In the genomic region with DNA sequence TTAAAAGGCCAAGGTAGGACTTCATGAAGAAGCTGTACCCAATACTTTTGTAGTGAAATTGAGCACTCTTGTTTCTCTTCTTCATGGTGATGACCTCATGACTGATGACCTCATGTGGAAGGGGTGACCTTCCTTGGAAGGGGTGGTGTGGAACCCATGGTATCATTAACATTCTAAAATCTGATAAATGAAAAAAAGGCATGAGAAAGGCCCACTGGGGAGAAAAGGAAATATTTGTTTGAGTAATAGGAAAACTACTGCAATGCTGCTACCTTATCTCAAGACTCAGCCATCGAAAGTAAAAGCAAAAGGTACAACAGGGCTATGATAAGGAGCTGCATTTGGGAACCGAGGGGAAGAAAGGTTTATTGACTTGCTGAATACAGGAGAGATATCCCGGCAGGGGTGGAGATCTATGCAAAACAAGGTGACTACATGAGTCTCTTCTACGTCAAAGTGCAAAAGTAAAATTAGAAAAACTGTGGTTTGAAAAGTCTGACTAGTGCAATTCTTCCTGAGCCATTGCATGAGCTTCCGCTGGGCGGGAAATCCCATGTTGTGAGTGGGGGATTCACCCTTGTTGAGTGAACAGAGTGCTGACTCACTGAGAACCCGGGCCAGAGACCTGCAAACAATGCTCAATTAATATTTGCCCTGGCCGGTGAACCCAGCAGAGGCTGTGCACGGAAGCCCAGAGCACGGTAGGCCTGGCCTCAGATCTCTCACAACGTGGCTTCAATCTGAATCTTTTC, we compare ENCODE assay signal across 1 cellular context.
TF ChIP-seq lines count a peak whose summit lies in the region.

No MANE protein-coding gene starts in this region.

TF ChIP-seq in HepG2, 621 proteins besides CTCF, POLR2A, EP300 and RAD21 (continued from another document and continues in another):
- TF ChIP-seq, protein P1, sequence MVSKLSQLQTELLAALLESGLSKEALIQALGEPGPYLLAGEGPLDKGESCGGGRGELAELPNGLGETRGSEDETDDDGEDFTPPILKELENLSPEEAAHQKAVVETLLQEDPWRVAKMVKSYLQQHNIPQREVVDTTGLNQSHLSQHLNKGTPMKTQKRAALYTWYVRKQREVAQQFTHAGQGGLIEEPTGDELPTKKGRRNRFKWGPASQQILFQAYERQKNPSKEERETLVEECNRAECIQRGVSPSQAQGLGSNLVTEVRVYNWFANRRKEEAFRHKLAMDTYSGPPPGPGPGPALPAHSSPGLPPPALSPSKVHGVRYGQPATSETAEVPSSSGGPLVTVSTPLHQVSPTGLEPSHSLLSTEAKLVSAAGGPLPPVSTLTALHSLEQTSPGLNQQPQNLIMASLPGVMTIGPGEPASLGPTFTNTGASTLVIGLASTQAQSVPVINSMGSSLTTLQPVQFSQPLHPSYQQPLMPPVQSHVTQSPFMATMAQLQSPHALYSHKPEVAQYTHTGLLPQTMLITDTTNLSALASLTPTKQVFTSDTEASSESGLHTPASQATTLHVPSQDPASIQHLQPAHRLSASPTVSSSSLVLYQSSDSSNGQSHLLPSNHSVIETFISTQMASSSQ (IDR thresholded peaks at IDR 0.05; ENCODE audit: low read depth): 0 out of 2 replicates have a peak, but pooled peaks have one; percentile 25
- TF ChIP-seq, protein P1 (CRISPR knock-in tag; IDR thresholded peaks at IDR 0.05; ENCODE audit: borderline replicate concordance): peak; percentile 58; the same call in 1 of the 2 replicates
- TF ChIP-seq, protein P2, sequence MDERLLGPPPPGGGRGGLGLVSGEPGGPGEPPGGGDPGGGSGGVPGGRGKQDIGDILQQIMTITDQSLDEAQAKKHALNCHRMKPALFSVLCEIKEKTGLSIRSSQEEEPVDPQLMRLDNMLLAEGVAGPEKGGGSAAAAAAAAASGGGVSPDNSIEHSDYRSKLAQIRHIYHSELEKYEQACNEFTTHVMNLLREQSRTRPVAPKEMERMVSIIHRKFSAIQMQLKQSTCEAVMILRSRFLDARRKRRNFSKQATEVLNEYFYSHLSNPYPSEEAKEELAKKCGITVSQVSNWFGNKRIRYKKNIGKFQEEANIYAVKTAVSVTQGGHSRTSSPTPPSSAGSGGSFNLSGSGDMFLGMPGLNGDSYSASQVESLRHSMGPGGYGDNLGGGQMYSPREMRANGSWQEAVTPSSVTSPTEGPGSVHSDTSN (CRISPR knock-in tag; IDR thresholded peaks at IDR 0.05): no peak
- no peak for TF ChIP-seq ZC3H4 (CRISPR knock-in tag; IDR thresholded peaks at IDR 0.05; ENCODE audit: borderline replicate concordance)
- peak; percentile 91; the same call in 1 of the 2 replicates for TF ChIP-seq ISX (CRISPR knock-in tag; conservative IDR thresholded peaks at IDR 0.05)
- no peak for TF ChIP-seq PHB2 (IDR thresholded peaks at IDR 0.05; ENCODE audit: partially characterized antibody)
- TF ChIP-seq TAF1 (CRISPR knock-in tag; IDR thresholded peaks at IDR 0.05): peak; percentile 70; the same call in 1 of the 2 replicates
- TF ChIP-seq, protein P3, sequence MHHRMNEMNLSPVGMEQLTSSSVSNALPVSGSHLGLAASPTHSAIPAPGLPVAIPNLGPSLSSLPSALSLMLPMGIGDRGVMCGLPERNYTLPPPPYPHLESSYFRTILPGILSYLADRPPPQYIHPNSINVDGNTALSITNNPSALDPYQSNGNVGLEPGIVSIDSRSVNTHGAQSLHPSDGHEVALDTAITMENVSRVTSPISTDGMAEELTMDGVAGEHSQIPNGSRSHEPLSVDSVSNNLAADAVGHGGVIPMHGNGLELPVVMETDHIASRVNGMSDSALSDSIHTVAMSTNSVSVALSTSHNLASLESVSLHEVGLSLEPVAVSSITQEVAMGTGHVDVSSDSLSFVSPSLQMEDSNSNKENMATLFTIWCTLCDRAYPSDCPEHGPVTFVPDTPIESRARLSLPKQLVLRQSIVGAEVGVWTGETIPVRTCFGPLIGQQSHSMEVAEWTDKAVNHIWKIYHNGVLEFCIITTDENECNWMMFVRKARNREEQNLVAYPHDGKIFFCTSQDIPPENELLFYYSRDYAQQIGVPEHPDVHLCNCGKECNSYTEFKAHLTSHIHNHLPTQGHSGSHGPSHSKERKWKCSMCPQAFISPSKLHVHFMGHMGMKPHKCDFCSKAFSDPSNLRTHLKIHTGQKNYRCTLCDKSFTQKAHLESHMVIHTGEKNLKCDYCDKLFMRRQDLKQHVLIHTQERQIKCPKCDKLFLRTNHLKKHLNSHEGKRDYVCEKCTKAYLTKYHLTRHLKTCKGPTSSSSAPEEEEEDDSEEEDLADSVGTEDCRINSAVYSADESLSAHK (CRISPR knock-in tag; IDR thresholded peaks at IDR 0.05; ENCODE audit: borderline replicate concordance): no peak
- no peak for TF ChIP-seq CENPT (CRISPR knock-in tag; IDR thresholded peaks at IDR 0.05; ENCODE audit: low read depth)
- TF ChIP-seq ZNF512B (CRISPR knock-in tag; IDR thresholded peaks at IDR 0.05; ENCODE audit: borderline replicate concordance): no peak
- TF ChIP-seq PCBP1 (IDR thresholded peaks at IDR 0.05; ENCODE audit: borderline replicate concordance, low read depth, low read length): no peak
- TF ChIP-seq ZMYM4 (CRISPR knock-in tag; IDR thresholded peaks at IDR 0.05): peak; percentile 81
- no peak for TF ChIP-seq ZNF780A (CRISPR knock-in tag; IDR thresholded peaks at IDR 0.05)
- no peak for TF ChIP-seq SUZ12 (IDR thresholded peaks at IDR 0.05; ENCODE audit: low read depth, low read length)
- no peak for TF ChIP-seq ARNTL (CRISPR knock-in tag; IDR thresholded peaks at IDR 0.05)
- no peak for TF ChIP-seq ZNF260 (CRISPR knock-in tag; IDR thresholded peaks at IDR 0.05; ENCODE audit: borderline replicate concordance, low read depth)
- TF ChIP-seq ATF2 (CRISPR knock-in tag; IDR thresholded peaks at IDR 0.05): peak; percentile 57; the same call in 1 of the 2 replicates
- TF ChIP-seq, protein P4, sequence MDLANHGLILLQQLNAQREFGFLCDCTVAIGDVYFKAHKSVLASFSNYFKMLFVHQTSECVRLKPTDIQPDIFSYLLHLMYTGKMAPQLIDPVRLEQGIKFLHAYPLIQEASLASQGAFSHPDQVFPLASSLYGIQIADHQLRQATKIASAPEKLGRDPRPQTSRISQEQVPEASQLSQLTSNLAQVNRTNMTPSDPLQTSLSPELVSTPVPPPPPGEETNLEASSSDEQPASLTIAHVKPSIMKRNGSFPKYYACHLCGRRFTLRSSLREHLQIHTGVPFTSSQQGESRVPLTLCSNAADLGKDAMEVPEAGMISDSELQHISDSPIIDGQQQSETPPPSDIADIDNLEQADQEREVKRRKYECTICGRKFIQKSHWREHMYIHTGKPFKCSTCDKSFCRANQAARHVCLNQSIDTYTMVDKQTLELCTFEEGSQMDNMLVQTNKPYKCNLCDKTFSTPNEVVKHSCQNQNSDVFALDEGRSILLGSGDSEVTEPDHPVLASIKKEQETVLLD (CRISPR knock-in tag; IDR thresholded peaks at IDR 0.05; ENCODE audit: low read depth): peak; percentile 65; the same call in 1 of the 2 replicates
- TF ChIP-seq ATF7-NPFF (CRISPR knock-in tag; IDR thresholded peaks at IDR 0.05; ENCODE audit: low read depth): no peak
- peak; percentile 55; the same call in 1 of the 2 replicates for TF ChIP-seq PATZ1 (CRISPR knock-in tag; IDR thresholded peaks at IDR 0.05)
- no peak for TF ChIP-seq ZSCAN22 (CRISPR knock-in tag; IDR thresholded peaks at IDR 0.05)
- TF ChIP-seq, protein P5, sequence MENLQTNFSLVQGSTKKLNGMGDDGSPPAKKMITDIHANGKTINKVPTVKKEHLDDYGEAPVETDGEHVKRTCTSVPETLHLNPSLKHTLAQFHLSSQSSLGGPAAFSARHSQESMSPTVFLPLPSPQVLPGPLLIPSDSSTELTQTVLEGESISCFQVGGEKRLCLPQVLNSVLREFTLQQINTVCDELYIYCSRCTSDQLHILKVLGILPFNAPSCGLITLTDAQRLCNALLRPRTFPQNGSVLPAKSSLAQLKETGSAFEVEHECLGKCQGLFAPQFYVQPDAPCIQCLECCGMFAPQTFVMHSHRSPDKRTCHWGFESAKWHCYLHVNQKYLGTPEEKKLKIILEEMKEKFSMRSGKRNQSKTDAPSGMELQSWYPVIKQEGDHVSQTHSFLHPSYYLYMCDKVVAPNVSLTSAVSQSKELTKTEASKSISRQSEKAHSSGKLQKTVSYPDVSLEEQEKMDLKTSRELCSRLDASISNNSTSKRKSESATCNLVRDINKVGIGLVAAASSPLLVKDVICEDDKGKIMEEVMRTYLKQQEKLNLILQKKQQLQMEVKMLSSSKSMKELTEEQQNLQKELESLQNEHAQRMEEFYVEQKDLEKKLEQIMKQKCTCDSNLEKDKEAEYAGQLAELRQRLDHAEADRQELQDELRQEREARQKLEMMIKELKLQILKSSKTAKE (CRISPR knock-in tag; IDR thresholded peaks at IDR 0.05; ENCODE audit: borderline replicate concordance): peak; percentile 62; the same call in 1 of the 2 replicates
- peak; percentile 91 for TF ChIP-seq ZFY (CRISPR knock-in tag; IDR thresholded peaks at IDR 0.05)
- peak; percentile 35; the same call in 1 of the 2 replicates for TF ChIP-seq HOXA5 (CRISPR knock-in tag; IDR thresholded peaks at IDR 0.05)
- TF ChIP-seq BATF2 (CRISPR knock-in tag; IDR thresholded peaks at IDR 0.05): 0 out of 2 replicates have a peak, but pooled peaks have one; percentile 44
- no peak for TF ChIP-seq SMARCE1 (IDR thresholded peaks at IDR 0.05; ENCODE audit: borderline replicate concordance)
- no peak for TF ChIP-seq ZNF839 (CRISPR knock-in tag; IDR thresholded peaks at IDR 0.05; ENCODE audit: borderline replicate concordance)
- no peak for TF ChIP-seq NAIF1 (CRISPR knock-in tag; IDR thresholded peaks at IDR 0.05; ENCODE audit: borderline replicate concordance)
- TF ChIP-seq KDM6A (CRISPR knock-in tag; IDR thresholded peaks at IDR 0.05; ENCODE audit: low read depth): peak; percentile 64; the same call in 1 of the 2 replicates
- TF ChIP-seq CERS6 (CRISPR knock-in tag; IDR thresholded peaks at IDR 0.05): 0 out of 2 replicates have a peak, but pooled peaks have one; percentile 39
- 0 out of 2 replicates have a peak, but pooled peaks have one; percentile 38 for TF ChIP-seq ARHGAP35 (CRISPR knock-in tag; IDR thresholded peaks at IDR 0.05; ENCODE audit: borderline replicate concordance)
- no peak for TF ChIP-seq ZNF30 (CRISPR knock-in tag; IDR thresholded peaks at IDR 0.05)
